1 cellular context compared by ENCODE assay signal in genomic region chr19:48997972-48998371, GRCh38.
A peak's percentile ranks its signal among the peaks of the same experiment; 100 is the strongest.
TF ChIP-seq lines count a peak whose summit lies in the region.

No MANE protein-coding gene starts in this region.

TF ChIP-seq in H1, 55 proteins besides CTCF, POLR2A, EP300 and RAD21:
- TF ChIP-seq FOSL1 (IDR thresholded peaks at IDR 0.05; ENCODE audit: insufficient read depth, low read depth, low read length) (no peak), CEBPB (IDR thresholded peaks at IDR 0.05; ENCODE audit: low read depth, low read length) (no peak), SAP30 (IDR thresholded peaks at IDR 0.05; ENCODE audit: insufficient read depth, insufficient replicate concordance, low read length) (no peak), NRF1 (IDR thresholded peaks at IDR 0.05; ENCODE audit: low read depth, low read length) (no peak), PHF8 (conservative IDR thresholded peaks at IDR 0.05; ENCODE audit: low read depth, low read length) (no peak)
- TF ChIP-seq, protein P1, sequence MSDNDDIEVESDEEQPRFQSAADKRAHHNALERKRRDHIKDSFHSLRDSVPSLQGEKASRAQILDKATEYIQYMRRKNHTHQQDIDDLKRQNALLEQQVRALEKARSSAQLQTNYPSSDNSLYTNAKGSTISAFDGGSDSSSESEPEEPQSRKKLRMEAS (IDR thresholded peaks at IDR 0.05): peak; percentile 43; the same call in 1 of the 2 replicates
TF ChIP-seq in H1: peak in this region for 1.
